ENCODE assay signal across 13 cellular contexts in genomic region chr15:100373037-100373896, GRCh38. TPM values are rescaled to one million over a fixed set of nuclear protein-coding genes. Genes with fewer than 3 reads are reported as not detected.
DNase-seq lines count a peak whose midpoint lies in the region; ATAC-seq, FAIRE-seq and TF ChIP-seq lines count a peak whose summit lies in the region.
"Had no signal": no experiment of that assay in that cellular context is flagged by ENCODE, and none has a peak within 500 bp of the region (broad histone marks: within the 10 kb centered on the region; RNA-seq: fewer than 3 reads in every experiment).

No MANE protein-coding gene starts in this region.

- H3K36me3 Mint-ChIP-seq in astrocyte (ENCODE audit: low read depth, unreplicated experiment) = no peaks in the 10 kb centered on the region
- H3K36me3 Mint-ChIP-seq in activated CD4-positive, alpha-beta T cell treated with anti-CD3 and anti-CD28 coated beads, Interleukin-2, amount 10 ng/mL, durations not matched to agents 7 days and 5 days (ENCODE audit: low read depth) = no peaks in the 10 kb centered on the region

- no peak overlapping the region for H2AFZ ChIP-seq in astrocyte (ENCODE audit: low read depth, low read length)

- TF ChIP-seq CTCF in astrocyte (IDR thresholded peaks at IDR 0.05; ENCODE audit: insufficient read depth, low read depth, low read length) (no peak), gastrocnemius medialis (IDR thresholded peaks at IDR 0.05 in 4 of 5, conservative IDR thresholded peaks at IDR 0.05 in 1 of 5) (no peak)

- no peak overlapping the region for H3K27ac Mint-ChIP-seq in astrocyte (ENCODE audit: unreplicated experiment)
- no peak overlapping the region for H3K27ac Mint-ChIP-seq in activated CD4-positive, alpha-beta T cell treated with anti-CD3 and anti-CD28 coated beads, Interleukin-2, amount 10 ng/mL, durations not matched to agents 7 days and 5 days
- H3K27ac Mint-ChIP-seq: activated naive CD4-positive, alpha-beta T cell treated with anti-CD3 and anti-CD28 coated beads, Interleukin-2, amount 50 U/mL, for 72 hours had no signal

- H3K9me3 ChIP-seq in HUES48 (ENCODE audit: control insufficient read depth, insufficient read depth, low read length) (0 out of 2 replicates have a peak, but pooled peaks cover 4% of the 10 kb centered on the region), astrocyte (ENCODE audit: insufficient read depth, low read depth, low read length) (no peaks in the 10 kb centered on the region), iPS-20b (ENCODE audit: insufficient read depth, low read depth, low read length) (peaks cover 7% of the 10 kb centered on the region; the same call in 1 of the 2 replicates), gastrocnemius medialis (no peaks in the 10 kb centered on the region)
- H3K9me3 ChIP-seq: neutrophil had no signal

- H3K4me3 ChIP-seq in HUES48 (ENCODE audit: low read depth, low read length) (peak overlapping the region; percentile 75), astrocyte (ENCODE audit: insufficient read depth, low read depth, low read length) (no peak overlapping the region), iPS-20b (ENCODE audit: low read length) (peak overlapping the region; percentile 79), gastrocnemius medialis (peak overlapping the region; percentile 31 to 52 (median 38))

- TF ChIP-seq POLR2A in gastrocnemius medialis (IDR thresholded peaks at IDR 0.05) = no peak

- H3K27me3 Mint-ChIP-seq in astrocyte (ENCODE audit: low read depth, unreplicated experiment) = peaks cover 29% of the 10 kb centered on the region
- peaks cover 46% of the 10 kb centered on the region for H3K27me3 Mint-ChIP-seq in activated CD4-positive, alpha-beta T cell treated with anti-CD3 and anti-CD28 coated beads, Interleukin-2, amount 10 ng/mL, durations not matched to agents 7 days and 5 days

- H3K9ac ChIP-seq in HUES48 (ENCODE audit: low read depth, low read length) (peak overlapping the region; percentile 28; the same call in 1 of the 2 replicates), astrocyte (ENCODE audit: low read length) (no peak overlapping the region), iPS-20b (ENCODE audit: low read depth, low read length) (peak overlapping the region; percentile 58; the same call in 1 of the 2 replicates)

- peak overlapping the region; percentile 46 for H3K4me2 ChIP-seq in astrocyte (ENCODE audit: low read length)

- no peaks in the 10 kb centered on the region for H3K79me2 ChIP-seq in astrocyte (ENCODE audit: insufficient read depth, low read length)

- peaks cover 33% of the 10 kb centered on the region for H3K27me3 ChIP-seq in HUES48 (ENCODE audit: control insufficient read depth, insufficient read depth, low read length)
- peaks cover 4% of the 10 kb centered on the region for H3K27me3 ChIP-seq in astrocyte (ENCODE audit: insufficient read depth, low read length)
- peaks cover 38% of the 10 kb centered on the region for H3K27me3 ChIP-seq in iPS-20b (ENCODE audit: insufficient read depth, low read length)
- H3K27me3 ChIP-seq in gastrocnemius medialis = peaks cover 8 to 38% (median 20%) of the 10 kb centered on the region in 3 donors

- H3K27ac ChIP-seq in HUES48 (ENCODE audit: low read depth, low read length) = no peak overlapping the region
- no peak overlapping the region for H3K27ac ChIP-seq in astrocyte (ENCODE audit: low read depth, low read length)
- no peak overlapping the region for H3K27ac ChIP-seq in iPS-20b (ENCODE audit: low read length)
- no peak overlapping the region for H3K27ac ChIP-seq in gastrocnemius medialis
- H3K27ac ChIP-seq: neutrophil had no signal

- POLR2A ChIA-PET in activated CD4-positive, alpha-beta T cell treated with anti-CD3 and anti-CD28 coated beads, Interleukin-2, amount 10 ng/mL, durations not matched to agents 7 days and 5 days (lab: Charles Lee) = no interaction called here

- CTCF ChIA-PET in activated CD4-positive, alpha-beta T cell treated with anti-CD3 and anti-CD28 coated beads, Interleukin-2, amount 10 ng/mL, durations not matched to agents 7 days and 5 days (lab: Charles Lee) = no interaction called here

- no peak for FAIRE-seq in astrocyte (lab: Jason Lieb, UNC)

- no peaks in the 10 kb centered on the region for H3K36me3 ChIP-seq in HUES48 (ENCODE audit: control insufficient read depth, insufficient read depth, low read length)
- H3K36me3 ChIP-seq in astrocyte (ENCODE audit: insufficient read depth, low read length) = no peaks in the 10 kb centered on the region
- no peaks in the 10 kb centered on the region for H3K36me3 ChIP-seq in iPS-20b (ENCODE audit: insufficient read depth, low read depth, low read length)
- H3K36me3 ChIP-seq in gastrocnemius medialis = no peaks in the 10 kb centered on the region
- H3K36me3 ChIP-seq: neutrophil had no signal

- H3K9me3 Mint-ChIP-seq in astrocyte (ENCODE audit: unreplicated experiment) = peaks cover 7% of the 10 kb centered on the region
- peaks cover 6% of the 10 kb centered on the region for H3K9me3 Mint-ChIP-seq in activated CD4-positive, alpha-beta T cell treated with anti-CD3 and anti-CD28 coated beads, Interleukin-2, amount 10 ng/mL, durations not matched to agents 7 days and 5 days

- no peaks in the 10 kb centered on the region for H3K4me1 Mint-ChIP-seq in astrocyte (ENCODE audit: low read depth, unreplicated experiment)
- peaks cover 7% of the 10 kb centered on the region for H3K4me1 Mint-ChIP-seq in activated CD4-positive, alpha-beta T cell treated with anti-CD3 and anti-CD28 coated beads, Interleukin-2, amount 10 ng/mL, durations not matched to agents 7 days and 5 days

- H3K4me1 ChIP-seq in HUES48 (ENCODE audit: control insufficient read depth, insufficient read depth, low read length) = no peaks in the 10 kb centered on the region
- H3K4me1 ChIP-seq in astrocyte (ENCODE audit: insufficient read depth, low read length) = no peaks in the 10 kb centered on the region
- H3K4me1 ChIP-seq in iPS-20b (ENCODE audit: insufficient read depth, low read length) = no peaks in the 10 kb centered on the region
- H3K4me1 ChIP-seq in gastrocnemius medialis = no peaks in the 10 kb centered on the region

- intact Hi-C loops in gastrocnemius medialis (cut with DNase I; ENCODE audit: low total_unique reads) = no loop called here

- no peaks in the 10 kb centered on the region for H4K20me1 ChIP-seq in astrocyte (ENCODE audit: insufficient read depth, low read length)

- DNase-seq in astrocyte (ENCODE audit: low read depth) (no peak), gastrocnemius medialis (no peak), DMS79 (lab: John Stamatoyannopoulos, UW) (no peak), HCEC 1CT (no peak), NOMO-1 treated with DMSO at 0.1 percent for 48 hours (lab: John Stamatoyannopoulos, UW; ENCODE audit: unreplicated experiment) (no peak)
- no peak for DNase-seq in activated CD4-positive, alpha-beta T cell treated with anti-CD3 and anti-CD28 coated beads, Interleukin-2, amount 10 ng/mL, durations not matched to agents 7 days and 5 days
- DNase-seq: DND-41, NCI-H748 treated with DMSO at 0.1 percent for 48 hours had no signal

- ATAC-seq in gastrocnemius medialis = no peak

- H3K4me3 Mint-ChIP-seq in astrocyte (ENCODE audit: unreplicated experiment) = no peak overlapping the region
- no peak overlapping the region for H3K4me3 Mint-ChIP-seq in activated CD4-positive, alpha-beta T cell treated with anti-CD3 and anti-CD28 coated beads, Interleukin-2, amount 10 ng/mL, durations not matched to agents 7 days and 5 days
- H3K4me3 Mint-ChIP-seq: IgD-negative memory B cell had no signal

- in situ Hi-C loops in gastrocnemius medialis (cut with MboI; ENCODE audit: low sequenced_read_pairs in 4 of 4) = no loop called here

RNA-seq across cellular contexts. Expression of gene ADAMTS17, which starts 31.5 kb away (rescaled TPM):
- total RNA-seq in astrocyte (0.14 and 0.27 TPM in 2 replicates), gastrocnemius medialis (10 to 100 TPM in 3 of 4 donors, 1 to 10 TPM in 1; 5.0 to 16.2 (median 11.6) TPM)
- total RNA-seq in activated CD4-positive, alpha-beta T cell treated with anti-CD3 and anti-CD28 coated beads, Interleukin-2, amount 10 ng/mL, durations not matched to agents 7 days and 5 days = 1 to 10 TPM; 4.1 to 5.0 TPM
